ENCODE assay signal across 23 cellular contexts in genomic region chr2:235619544-235619943, GRCh38.
DNase-seq lines count a peak whose midpoint lies in the region; ATAC-seq and TF ChIP-seq lines count a peak whose summit lies in the region.
"Had no signal": no experiment of that assay in that cellular context is flagged by ENCODE, and none has a peak within 500 bp of the region (broad histone marks: within the 10 kb centered on the region; RNA-seq: fewer than 3 reads in every experiment).

No MANE protein-coding gene starts in this region.

- peak overlapping the region; percentile 37 for H3K27ac ChIP-seq in angular gyrus (ENCODE audit: low read depth, low read length)
- peak overlapping the region; percentile 70 for H3K27ac ChIP-seq in layer of hippocampus (ENCODE audit: low read depth, low read length)
- H3K27ac ChIP-seq in upper lobe of right lung = no peak overlapping the region
- H3K27ac ChIP-seq: GM23248, SJCRH30 had no signal

- ATAC-seq in upper lobe of right lung (peak; percentile 17), HG03342 (IDR thresholded peaks at IDR 0.05; ENCODE audit: unreplicated experiment) (no peak)
- ATAC-seq: K562, SK-N-SH treated with all-trans-retinoic acid at 6 μM for 48 hours had no signal

- no peak overlapping the region for H3K4me3 ChIP-seq in upper lobe of right lung
- H3K4me3 ChIP-seq: GM23248, K562, SJCRH30 had no signal

- DNase-seq in NCI-H2171 treated with DMSO at 0.1 percent for 48 hours (lab: John Stamatoyannopoulos, UW) (peak; percentile 32), NCI-H2171 (lab: John Stamatoyannopoulos, UW) (no peak), upper lobe of right lung (no peak), foreskin melanocyte (no peak), CD1c-positive myeloid dendritic cell (ENCODE audit: extremely low spot score) (no peak)
- DNase-seq: 8988T; ACHN; CD4-positive, alpha-beta memory T cell; COR-L47; DMS53; GM23248; H9; Kasumi-1; NCI-H1092 treated with DMSO at 0.1 percent for 48 hours; NCI-H2081 treated with DMSO at 0.1 percent for 48 hours; NCI-H2227 treated with DMSO at 0.1 percent for 48 hours; NCI-H510A treated with DMSO at 0.1 percent for 48 hours; SJCRH30 had no signal

- intact Hi-C loops in upper lobe of right lung (cut with DNase I) = no loop called here

- H3K4me1 ChIP-seq in upper lobe of right lung = peaks cover 4% of the 10 kb centered on the region
- H3K4me1 ChIP-seq: SJCRH30 had no signal

- no peaks in the 10 kb centered on the region for H3K27me3 ChIP-seq in layer of hippocampus (ENCODE audit: control insufficient read depth, insufficient read depth, low read length)
- H3K27me3 ChIP-seq in upper lobe of right lung = no peaks in the 10 kb centered on the region
- H3K27me3 ChIP-seq: SJCRH30 had no signal

- no peaks in the 10 kb centered on the region for H3K36me3 ChIP-seq in upper lobe of right lung
- H3K36me3 ChIP-seq: SJCRH30 had no signal

- no peaks in the 10 kb centered on the region for H3K9me3 ChIP-seq in upper lobe of right lung
- H3K9me3 ChIP-seq: SJCRH30 had no signal

- no peak for TF ChIP-seq CTCF in upper lobe of right lung (IDR thresholded peaks at IDR 0.05)
